In genomic region chr5:56567278-56567677, GRCh38 we compare ENCODE assay signal across 28 cellular contexts.
"Had no signal": no experiment of that assay in that cellular context is flagged by ENCODE, and none has a peak within 500 bp of the region (broad histone marks: within the 10 kb centered on the region; RNA-seq: fewer than 3 reads in every experiment).

No MANE protein-coding gene starts in this region.

- H3K4me3 Mint-ChIP-seq: activated CD4-positive, alpha-beta T cell treated with anti-CD3 and anti-CD28 coated beads for 36 hours; activated CD8-positive, alpha-beta memory T cell treated with anti-CD3 and anti-CD28 coated beads, Interleukin-2, amount 10 ng/mL, durations not matched to agents 7 days and 5 days; activated CD8-positive, alpha-beta T cell treated with anti-CD3 and anti-CD28 coated beads, Interleukin-2, amount 10 ng/mL, durations not matched to agents 7 days and 5 days; brain; effector memory CD8-positive, alpha-beta T cell; natural killer cell had no signal

- H3K4me3 ChIP-seq: coronary artery, gastrocnemius medialis, prostate gland, skin epidermis, testis, transverse colon had no signal

- H3K27me3 Mint-ChIP-seq: activated CD4-positive, alpha-beta T cell treated with anti-CD3 and anti-CD28 coated beads for 36 hours; brain had no signal

- H3K9me3 Mint-ChIP-seq: activated naive CD4-positive, alpha-beta T cell treated with anti-CD3 and anti-CD28 coated beads, Interleukin-2, amount 50 U/mL, for 72 hours; activated T-helper 2 cell treated with anti-CD3 and anti-CD28 coated beads, Interferon-gamma antibody, Interleukin-2, Interleukin-4, amounts not matched to agents 10 μg/mL and 5 μg/mL and 100 μg/mL, durations not matched to agents 14 hours and 24 hours and 36 hours; effector memory CD8-positive, alpha-beta T cell; natural killer cell had no signal

- H3K27me3 ChIP-seq: testis, transverse colon had no signal

- DNase-seq: activated CD4-positive, alpha-beta T cell treated with anti-CD3 and anti-CD28 coated beads for 36 hours; activated CD4-positive, CD25-positive, alpha-beta regulatory T cell; activated CD8-positive, alpha-beta memory T cell treated with anti-CD3 and anti-CD28 coated beads, Interleukin-2, amount 10 ng/mL, durations not matched to agents 7 days and 5 days; activated CD8-positive, alpha-beta T cell treated with anti-CD3 and anti-CD28 coated beads, Interleukin-2, amount 10 ng/mL, durations not matched to agents 7 days and 5 days; activated naive CD4-positive, alpha-beta T cell; activated T-cell treated with anti-CD3 and anti-CD28 coated beads, Interleukin-2, amount 50 U/mL, for 48 hours; aorta; effector memory CD8-positive, alpha-beta T cell; erythroblast; gastrocnemius medialis; glutamatergic neuron; islet precursor cell; left ventricle myocardium superior; natural killer cell; retina; stimulated activated CD4-positive, alpha-beta T cell treated with anti-CD3 and anti-CD28 coated beads, Interleukin-12 subunit alpha, Interleukin-12 subunit beta, amount 100 ng/mL, for 4 hours; stimulated activated CD4-positive, alpha-beta T cell treated with anti-CD3 and anti-CD28 coated beads, Interleukin-4, amount 100 ng/mL, for 1 hour; stimulated activated naive CD8-positive, alpha-beta T cell treated with anti-CD3 and anti-CD28 coated beads, Interleukin-15, Interleukin-2, amounts not matched to agents 100 U/mL and 50 U/mL, for 24 hours; T-helper 2 cell; testis; transverse colon had no signal

- H3K27ac Mint-ChIP-seq: activated CD4-positive, alpha-beta T cell treated with anti-CD3 and anti-CD28 coated beads for 36 hours; activated CD8-positive, alpha-beta memory T cell treated with anti-CD3 and anti-CD28 coated beads, Interleukin-2, amount 10 ng/mL, durations not matched to agents 7 days and 5 days; activated CD8-positive, alpha-beta T cell treated with anti-CD3 and anti-CD28 coated beads, Interleukin-2, amount 10 ng/mL, durations not matched to agents 7 days and 5 days; activated naive CD4-positive, alpha-beta T cell treated with anti-CD3 and anti-CD28 coated beads, Interleukin-2, amount 50 U/mL, for 72 hours; activated T-helper 2 cell treated with anti-CD3 and anti-CD28 coated beads, Interferon-gamma antibody, Interleukin-2, Interleukin-4, amounts not matched to agents 10 μg/mL and 5 μg/mL and 100 μg/mL, durations not matched to agents 14 hours and 24 hours and 36 hours; brain; effector memory CD8-positive, alpha-beta T cell; natural killer cell had no signal

- H3K36me3 Mint-ChIP-seq: activated CD8-positive, alpha-beta memory T cell treated with anti-CD3 and anti-CD28 coated beads, Interleukin-2, amount 10 ng/mL, durations not matched to agents 7 days and 5 days; activated naive CD4-positive, alpha-beta T cell treated with anti-CD3 and anti-CD28 coated beads, Interleukin-2, amount 50 U/mL, for 72 hours; brain; natural killer cell had no signal

- H3K9me3 ChIP-seq: gastrocnemius medialis, prostate gland, testis, transverse colon had no signal

- H3K4me1 ChIP-seq: gastrocnemius medialis, prostate gland, testis had no signal

- H3K27ac ChIP-seq: coronary artery, gastrocnemius medialis, prostate gland, testis, transverse colon had no signal

- H3K36me3 ChIP-seq: gastrocnemius medialis, prostate gland, transverse colon had no signal

- ATAC-seq: activated CD4-positive, alpha-beta T cell treated with anti-CD3 and anti-CD28 coated beads for 36 hours; activated CD8-positive, alpha-beta memory T cell treated with anti-CD3 and anti-CD28 coated beads, Interleukin-2, amount 10 ng/mL, durations not matched to agents 7 days and 5 days; activated CD8-positive, alpha-beta T cell treated with anti-CD3 and anti-CD28 coated beads, Interleukin-2, amount 10 ng/mL, durations not matched to agents 7 days and 5 days; activated naive CD4-positive, alpha-beta T cell treated with anti-CD3 and anti-CD28 coated beads, Interleukin-2, amount 50 U/mL, for 72 hours; effector memory CD8-positive, alpha-beta T cell; gastrocnemius medialis; left ventricle myocardium superior; natural killer cell; sciatic nerve; stimulated activated naive CD8-positive, alpha-beta T cell treated with anti-CD3 and anti-CD28 coated beads, Interleukin-15, Interleukin-2, amounts not matched to agents 100 U/mL and 50 U/mL, for 24 hours had no signal

- H3K4me1 Mint-ChIP-seq: natural killer cell had no signal
